Comparison of ENCODE assay signal across 11 cellular contexts in the genomic region with DNA sequence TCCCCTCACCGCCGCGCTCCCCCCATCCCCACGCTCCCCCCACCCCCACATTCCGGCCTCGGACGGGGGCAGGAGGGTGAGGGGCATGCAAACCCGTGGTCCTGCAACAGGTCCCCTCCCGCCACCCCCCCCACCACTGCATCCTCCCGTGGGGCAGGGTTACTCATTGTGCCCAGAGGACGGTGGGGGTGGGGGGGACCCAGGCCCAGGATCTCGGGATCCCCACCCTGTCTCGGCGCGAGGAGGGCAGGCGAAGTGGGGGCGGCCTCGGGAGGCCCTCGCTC. TPM values are rescaled to one million over a fixed set of nuclear protein-coding genes. Genes with fewer than 3 reads are reported as not detected.
DNase-seq lines count a peak whose midpoint lies in the region; ATAC-seq, FAIRE-seq and TF ChIP-seq lines count a peak whose summit lies in the region.
"Had no signal": no experiment of that assay in that cellular context is flagged by ENCODE, and none has a peak within 500 bp of the region (broad histone marks: within the 10 kb centered on the region; RNA-seq: fewer than 3 reads in every experiment).

No MANE protein-coding gene starts in this region.

- H3K9ac ChIP-seq in colonic mucosa (ENCODE audit: low read depth in 2 of 2, low read length in 2 of 2) (no peak overlapping the region), mucosa of rectum (ENCODE audit: low read depth in 1 of 2, low read length in 2 of 2) (no peak overlapping the region)

- no CpG with 5 or more reads among the region's 19 CpGs for WGBS in A549 (ENCODE audit: missing lambda C conversion rate)

- H3K9me3 ChIP-seq in A549 = no peaks in the 10 kb centered on the region
- H3K9me3 ChIP-seq in colonic mucosa = no peaks in the 10 kb centered on the region
- no peaks in the 10 kb centered on the region for H3K9me3 ChIP-seq in mucosa of rectum (ENCODE audit: control insufficient read depth in 2 of 2, low read length in 2 of 2)

- H3K4me1 ChIP-seq in A549 = peaks cover 7% of the 10 kb centered on the region; the same call in 1 of the 3 replicates
- no peaks in the 10 kb centered on the region for H3K4me1 ChIP-seq in colonic mucosa
- no peaks in the 10 kb centered on the region for H3K4me1 ChIP-seq in mucosa of rectum (ENCODE audit: control insufficient read depth in 2 of 2, insufficient read depth in 2 of 2, low read length in 2 of 2)

- intact Hi-C loops in colonic mucosa (cut with DNase I) = no loop called here

- no peaks in the 10 kb centered on the region for H3K36me3 ChIP-seq in colonic mucosa
- no peaks in the 10 kb centered on the region for H3K36me3 ChIP-seq in mucosa of rectum (ENCODE audit: control insufficient read depth in 2 of 2, insufficient read depth in 2 of 2, low read length in 2 of 2)

- peak overlapping the region; percentile 99 for H3K4me2 ChIP-seq in A549

- TF ChIP-seq CTCF in A549 (IDR thresholded peaks at IDR 0.05) (no peak), HFF-Myc (IDR thresholded peaks at IDR 0.05; ENCODE audit: low read depth, low read length, missing control alignments) (no peak), colonic mucosa (IDR thresholded peaks at IDR 0.05) (no peak)

- no peak for TF ChIP-seq EP300 in A549 (IDR thresholded peaks at IDR 0.05)

- H3K27me3 ChIP-seq in colonic mucosa = peaks cover 6% of the 10 kb centered on the region
- H3K27me3 ChIP-seq in mucosa of rectum (ENCODE audit: control insufficient read depth in 2 of 2, insufficient read depth in 2 of 2, low read length in 2 of 2) = peaks cover 3 to 7% of the 10 kb centered on the region in 2 donors

- no peak for ATAC-seq in A549

- peak overlapping the region; percentile 48 to 71; a peak in 4 of 6 replicates for H3K27ac ChIP-seq in A549
- no peak overlapping the region for H3K27ac ChIP-seq in colonic mucosa
- no peak overlapping the region for H3K27ac ChIP-seq in mucosa of rectum (ENCODE audit: low read depth in 2 of 2, low read length in 2 of 2)

- DNase-seq in A549 (ENCODE audit: low read depth in 1 of 2, low spot score in 1 of 2) (no peak), HFF-Myc (ENCODE audit: extremely low read depth, low read depth) (no peak), colonic mucosa (no peak), epidermal melanocyte (ENCODE audit: insufficient read length, low spot score) (no peak), NCI-H146 (lab: John Stamatoyannopoulos, UW) (no peak)
- no peak for DNase-seq in activated CD8-positive, alpha-beta memory T cell treated with anti-CD3 and anti-CD28 coated beads, Interleukin-2, amount 50 U/mL, for 4 hours
- DNase-seq in stimulated activated CD4-positive, alpha-beta T cell treated with anti-CD3 and anti-CD28 coated beads, Interleukin-1b, Interleukin-23, amount 100 ng/mL, for 48 hours = no peak
- DNase-seq: midbrain had no signal

- POLR2A ChIA-PET in A549 (lab: Yijun Ruan, JAX) = no interaction called here

- TF ChIP-seq RAD21 in A549 (conservative IDR thresholded peaks at IDR 0.05 in 1 of 2, IDR thresholded peaks at IDR 0.05 in 1 of 2) = no peak

- no peak for TF ChIP-seq POLR2A in A549 (IDR thresholded peaks at IDR 0.05; ENCODE audit: low read length)

- CTCF ChIA-PET in A549 (lab: Yijun Ruan, JAX) = no interaction called here

- peak overlapping the region; percentile 49 for H3K4me3 ChIP-seq in A549
- H3K4me3 ChIP-seq in HFF-Myc (replicated peaks; ENCODE audit: low read depth, low read length) = peak overlapping the region; percentile 39
- peak overlapping the region; percentile 29 for H3K4me3 ChIP-seq in colonic mucosa
- H3K4me3 ChIP-seq in mucosa of rectum (ENCODE audit: low read length in 2 of 2) = peak overlapping the region; percentile 48 to 54

- no peak for FAIRE-seq in A549 (lab: Jason Lieb, UNC)

TF ChIP-seq in A549, 52 proteins besides CTCF, POLR2A, EP300 and RAD21:
- TF ChIP-seq, protein P1, sequence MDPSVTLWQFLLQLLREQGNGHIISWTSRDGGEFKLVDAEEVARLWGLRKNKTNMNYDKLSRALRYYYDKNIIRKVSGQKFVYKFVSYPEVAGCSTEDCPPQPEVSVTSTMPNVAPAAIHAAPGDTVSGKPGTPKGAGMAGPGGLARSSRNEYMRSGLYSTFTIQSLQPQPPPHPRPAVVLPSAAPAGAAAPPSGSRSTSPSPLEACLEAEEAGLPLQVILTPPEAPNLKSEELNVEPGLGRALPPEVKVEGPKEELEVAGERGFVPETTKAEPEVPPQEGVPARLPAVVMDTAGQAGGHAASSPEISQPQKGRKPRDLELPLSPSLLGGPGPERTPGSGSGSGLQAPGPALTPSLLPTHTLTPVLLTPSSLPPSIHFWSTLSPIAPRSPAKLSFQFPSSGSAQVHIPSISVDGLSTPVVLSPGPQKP (IDR thresholded peaks at IDR 0.05; ENCODE audit: low read depth, low read length) = no peak
- TF ChIP-seq MAFK (IDR thresholded peaks at IDR 0.05; ENCODE audit: partially characterized antibody) (no peak), ZC3H11A (IDR thresholded peaks at IDR 0.05) (no peak), E2F6 (IDR thresholded peaks at IDR 0.05; ENCODE audit: borderline replicate concordance, low read depth) (no peak), CEBPB (IDR thresholded peaks at IDR 0.05) (no peak), ESRRA (IDR thresholded peaks at IDR 0.05; ENCODE audit: borderline replicate concordance, low read length) (no peak), KDM5A (IDR thresholded peaks at IDR 0.05) (no peak), HDAC2 (IDR thresholded peaks at IDR 0.05) (no peak), JUN (IDR thresholded peaks at IDR 0.05) (no peak), EHMT2 (IDR thresholded peaks at IDR 0.05; ENCODE audit: low read depth) (no peak), TP53 (CRISPR knock-in tag; IDR thresholded peaks at IDR 0.05) (no peak), SREBF2 (IDR thresholded peaks at IDR 0.05) (no peak), BHLHE40 (IDR thresholded peaks at IDR 0.05; ENCODE audit: low read depth, low read length) (no peak), KDM1A (IDR thresholded peaks at IDR 0.05; ENCODE audit: low read depth) (no peak), HOXA7 (CRISPR knock-in tag; IDR thresholded peaks at IDR 0.05) (no peak), ZSCAN20 (CRISPR knock-in tag; IDR thresholded peaks at IDR 0.05) (no peak), FOXS1 (CRISPR knock-in tag; IDR thresholded peaks at IDR 0.05) (no peak)
- TF ChIP-seq, protein P2, sequence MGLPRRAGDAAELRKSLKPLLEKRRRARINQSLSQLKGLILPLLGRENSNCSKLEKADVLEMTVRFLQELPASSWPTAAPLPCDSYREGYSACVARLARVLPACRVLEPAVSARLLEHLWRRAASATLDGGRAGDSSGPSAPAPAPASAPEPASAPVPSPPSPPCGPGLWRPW (IDR thresholded peaks at IDR 0.05) = no peak

RNA-seq across cellular contexts. Expression of gene SLC22A31, which starts 8.5 kb away (rescaled TPM):
- polyA plus RNA-seq in A549 (2011; rRNA removed) (0.36 and 0.42 TPM in 2 replicates), A549 (2017; fragmentation: RNase III; extraction: RNeasy Plus Mini Kit Qiagen cat#74134 plus additional on column Dnase treatment) (0.77 to 1.1 TPM (median 0.98 TPM) in 3 replicates)
- polyA plus RNA-seq in A549 (2012; cell fraction: cytosol; rRNA removed) = 0.67 and 1.2 TPM in 2 replicates
- polyA plus RNA-seq in A549 (2012; cell fraction: nucleus; rRNA removed) = 15.1 and 16.4 TPM in 2 replicates
- polyA minus RNA-seq in A549 (2011; rRNA and poly(A)+ RNA removed) = 0.15 TPM in 1 of 2 replicates, not detected in the other
- total RNA-seq in colonic mucosa = 1 to 10 TPM in 1 of 2 donors, not detected in 1; 1.3 TPM
- total RNA-seq: NCI-H460 had no signal

RNA-seq across cellular contexts. Expression of gene CDH15, which starts 20.3 kb away (rescaled TPM):
- polyA plus RNA-seq in A549 (2011; rRNA removed) (0.05 TPM in 1 of 2 replicates, not detected in the other), A549 (2017; fragmentation: RNase III; extraction: RNeasy Plus Mini Kit Qiagen cat#74134 plus additional on column Dnase treatment) (0.03 to 0.09 TPM (median 0.08 TPM) in 3 replicates)
- polyA plus RNA-seq in A549 (2012; cell fraction: cytosol; rRNA removed) = 0.03 TPM in 2 replicates
- polyA plus RNA-seq in A549 (2012; cell fraction: nucleus; rRNA removed) = 0.11 and 0.12 TPM in 2 replicates
- polyA minus RNA-seq in A549 (2011; rRNA and poly(A)+ RNA removed) = not detected in 2 replicates
- total RNA-seq in colonic mucosa = not detected
- total RNA-seq: CD4-positive, alpha-beta memory T cell had no signal
- polyA plus RNA-seq: CD4-positive, alpha-beta memory T cell had no signal

RNA-seq across cellular contexts. Expression of gene ZNF778, which starts 25.7 kb away (rescaled TPM):
- polyA plus RNA-seq in A549 (2011; rRNA removed) (9.5 and 10.5 TPM in 2 replicates), A549 (2017; fragmentation: RNase III; extraction: RNeasy Plus Mini Kit Qiagen cat#74134 plus additional on column Dnase treatment) (5.8 to 7.0 TPM (median 7.0 TPM) in 3 replicates)
- polyA plus RNA-seq in A549 (2012; cell fraction: cytosol; rRNA removed) = 3.9 and 4.5 TPM in 2 replicates
- 2.6 and 3.2 TPM in 2 replicates for polyA plus RNA-seq in A549 (2012; cell fraction: nucleus; rRNA removed)
- 11.7 and 12.7 TPM in 2 replicates for polyA minus RNA-seq in A549 (2011; rRNA and poly(A)+ RNA removed)
- 1 to 10 TPM; 3.9 to 6.4 TPM for total RNA-seq in colonic mucosa

Comparison
In these comparisons a context has a peak if more than half of its experiments do, and no peak if none do; other contexts are left out.
1. H3K27ac ChIP-seq: peak in A549 (2 of 2); none in colonic mucosa (single experiment) and mucosa of rectum (0 of 2).
2. Peak in every context shown above with its lines, with median percentiles within 50 percentile points of each other: H3K4me3 ChIP-seq.